In the genomic region with DNA sequence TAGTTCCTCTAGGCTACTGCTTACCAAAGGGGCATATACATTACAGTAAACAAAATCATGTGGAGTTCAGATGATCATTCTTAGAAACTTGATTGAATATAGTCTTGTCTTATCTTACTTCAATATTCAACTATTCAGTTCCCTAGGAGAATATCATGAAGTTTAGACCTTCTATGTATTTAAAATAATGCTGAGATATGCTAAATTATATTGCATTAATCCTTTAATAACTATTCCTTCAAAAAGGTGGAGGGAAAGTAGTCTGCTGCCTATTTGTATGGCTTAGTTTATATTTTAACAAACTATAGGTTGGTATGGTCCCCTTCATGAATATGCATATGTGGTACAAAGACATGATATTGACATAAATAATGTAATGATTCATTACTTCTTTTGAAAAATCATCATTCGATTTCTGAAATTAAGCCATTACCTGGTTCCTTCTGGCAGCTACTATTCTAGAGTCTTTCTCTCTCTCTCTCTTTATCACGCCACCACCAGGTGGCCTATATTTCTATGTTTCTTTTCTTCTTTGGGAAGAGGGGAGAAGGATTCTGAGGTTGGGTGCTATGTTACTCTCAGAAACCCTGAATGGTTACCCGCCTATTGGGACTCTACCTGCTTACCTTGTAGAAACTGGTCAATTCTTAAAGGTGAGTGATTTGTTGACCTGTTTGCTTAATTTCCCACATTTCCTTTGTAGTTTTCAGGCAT, we compare ENCODE assay signal across 19 cellular contexts.
DNase-seq lines count a peak whose midpoint lies in the region; ATAC-seq and TF ChIP-seq lines count a peak whose summit lies in the region.
"Had no signal": no experiment of that assay in that cellular context is flagged by ENCODE, and none has a peak within 500 bp of the region (broad histone marks: within the 10 kb centered on the region; RNA-seq: fewer than 3 reads in every experiment).

No MANE protein-coding gene starts in this region.

- intact Hi-C loops in psoas muscle (cut with DNase I) = no loop called here

- no peaks in the 10 kb centered on the region for H3K36me3 ChIP-seq in BE2C
- H3K36me3 ChIP-seq in RWPE2 (ENCODE audit: low read depth) = no peaks in the 10 kb centered on the region
- no peaks in the 10 kb centered on the region for H3K36me3 ChIP-seq in kidney epithelial cell (ENCODE audit: control insufficient read depth, insufficient read depth, low read length)
- H3K36me3 ChIP-seq in psoas muscle (ENCODE audit: insufficient read depth in 1 of 2, low read depth in 1 of 2) = no peaks in the 10 kb centered on the region
- H3K36me3 ChIP-seq: ascending aorta, gastrocnemius medialis, lower lobe of right lung, SJCRH30, spleen, thoracic aorta had no signal

- no peak overlapping the region for H3K27ac ChIP-seq in RWPE2 (ENCODE audit: poor library complexity, severe bottlenecking)
- H3K27ac ChIP-seq in psoas muscle = no peak overlapping the region
- H3K27ac ChIP-seq: ascending aorta, gastrocnemius medialis, lower lobe of right lung, SJCRH30, spleen, thoracic aorta had no signal

- 79 to 90% (median 87%) methylated on average over 3 of the region's 3 CpGs for WGBS in psoas muscle, 3 donors

- H3K4me3 ChIP-seq in BE2C (ENCODE audit: low read depth, low read length) (no peak overlapping the region), RWPE2 (ENCODE audit: severe bottlenecking) (no peak overlapping the region), kidney epithelial cell (ENCODE audit: low read depth, low read length) (no peak overlapping the region), psoas muscle (no peak overlapping the region)
- H3K4me3 ChIP-seq: ascending aorta, gastrocnemius medialis, lower lobe of right lung, SJCRH30, spleen, thoracic aorta had no signal

- no peaks in the 10 kb centered on the region; the same call in 1 of the 2 replicates for H3K4me1 ChIP-seq in BE2C
- H3K4me1 ChIP-seq in RWPE2 (ENCODE audit: insufficient read depth, poor library complexity, severe bottlenecking) = no peaks in the 10 kb centered on the region
- no peaks in the 10 kb centered on the region for H3K4me1 ChIP-seq in psoas muscle
- H3K4me1 ChIP-seq: ascending aorta, gastrocnemius medialis, lower lobe of right lung, SJCRH30, spleen had no signal

- TF ChIP-seq CTCF in BE2C (IDR thresholded peaks at IDR 0.05; ENCODE audit: low read depth, low read length) = peak; percentile 38
- TF ChIP-seq CTCF in RWPE2 (IDR thresholded peaks at IDR 0.05; ENCODE audit: poor library complexity, severe bottlenecking) = peak; percentile 27
- peak; percentile 1 for TF ChIP-seq CTCF in kidney epithelial cell (IDR thresholded peaks at IDR 0.05; ENCODE audit: insufficient read depth, low read length, poor library complexity, severe bottlenecking)
- TF ChIP-seq CTCF in psoas muscle (IDR thresholded peaks at IDR 0.05) = no peak

- H3K9me3 ChIP-seq in BE2C (0 out of 2 replicates have a peak, but pooled peaks cover 3% of the 10 kb centered on the region), RWPE2 (ENCODE audit: severe bottlenecking) (no peaks in the 10 kb centered on the region), psoas muscle (no peaks in the 10 kb centered on the region)
- H3K9me3 ChIP-seq: ascending aorta, gastrocnemius medialis, lower lobe of right lung, SJCRH30, thoracic aorta had no signal

- DNase-seq in BE2C (no peak), HuH-7.5 (ENCODE audit: low spot score) (peak; percentile 6), RWPE2 (ENCODE audit: low spot score) (no peak), kidney epithelial cell (ENCODE audit: low read depth) (no peak), psoas muscle (no peak), glomerular visceral epithelial cell (ENCODE audit: extremely low spot score) (no peak), T1000 (lab: John Stamatoyannopoulos, UW) (no peak)
- DNase-seq: activated CD4-positive, alpha-beta T cell treated with anti-CD3 and anti-CD28 coated beads, Interleukin-2, amount 50 U/mL, for 1 hour; activated naive CD4-positive, alpha-beta T cell treated with Interleukin-2 at 50 U/mL for 16 hours; cortex of kidney; gastrocnemius medialis; lower lobe of right lung; naive B cell; NCI-H2227 treated with DMSO at 0.1 percent for 48 hours; SJCRH30; spleen had no signal

- H3K27me3 ChIP-seq in BE2C (no peaks in the 10 kb centered on the region), RWPE2 (ENCODE audit: insufficient read depth, poor library complexity, severe bottlenecking) (no peaks in the 10 kb centered on the region), kidney epithelial cell (ENCODE audit: control insufficient read depth, insufficient read depth, low read length) (no peaks in the 10 kb centered on the region), psoas muscle (ENCODE audit: insufficient read depth in 3 of 3, low read length in 2 of 3) (no peaks in the 10 kb centered on the region)
- H3K27me3 ChIP-seq: ascending aorta, gastrocnemius medialis, SJCRH30, spleen had no signal

- ATAC-seq in RWPE2 (ENCODE audit: low read depth) (no peak), psoas muscle (no peak), HG03196 (IDR thresholded peaks at IDR 0.05; ENCODE audit: unreplicated experiment) (no peak)
- ATAC-seq: gastrocnemius medialis, lower lobe of right lung had no signal
